Comparison of ENCODE assay signal across 5 cellular contexts in the genomic region with DNA sequence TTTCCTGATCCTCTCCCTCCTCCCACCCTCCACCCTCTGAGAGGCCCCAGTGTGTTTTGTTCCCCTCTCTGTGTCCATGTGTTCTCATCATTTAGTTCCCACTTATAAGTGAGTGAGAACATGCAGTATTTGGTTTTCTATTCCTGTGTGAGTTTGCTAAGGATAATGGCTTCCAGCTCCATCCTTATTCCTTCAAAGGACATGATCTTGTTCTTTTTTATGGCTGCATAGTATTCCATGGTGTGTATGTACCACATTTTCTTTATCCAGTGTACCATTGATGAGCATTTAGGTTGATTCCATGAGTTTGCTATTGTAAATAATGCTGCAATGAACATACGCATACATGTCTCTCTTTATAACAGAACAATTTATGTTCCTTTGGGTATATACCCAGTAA. TPM values are rescaled to one million over a fixed set of nuclear protein-coding genes. Genes with fewer than 3 reads are reported as not detected.
"Had no signal": no experiment of that assay in that cellular context is flagged by ENCODE, and none has a peak within 500 bp of the region (broad histone marks: within the 10 kb centered on the region; RNA-seq: fewer than 3 reads in every experiment).

No MANE protein-coding gene starts in this region.

RNA-seq across cellular contexts. Expression of a gene that starts 25.7 kb away (rescaled TPM):
- total RNA-seq: HepG2, HT-29, HT1080, IMR-90 had no signal
- polyA plus RNA-seq: HepG2, IgD-negative memory B cell, IMR-90 had no signal
